Comparison of ENCODE assay signal across 8 cellular contexts in the genomic region with DNA sequence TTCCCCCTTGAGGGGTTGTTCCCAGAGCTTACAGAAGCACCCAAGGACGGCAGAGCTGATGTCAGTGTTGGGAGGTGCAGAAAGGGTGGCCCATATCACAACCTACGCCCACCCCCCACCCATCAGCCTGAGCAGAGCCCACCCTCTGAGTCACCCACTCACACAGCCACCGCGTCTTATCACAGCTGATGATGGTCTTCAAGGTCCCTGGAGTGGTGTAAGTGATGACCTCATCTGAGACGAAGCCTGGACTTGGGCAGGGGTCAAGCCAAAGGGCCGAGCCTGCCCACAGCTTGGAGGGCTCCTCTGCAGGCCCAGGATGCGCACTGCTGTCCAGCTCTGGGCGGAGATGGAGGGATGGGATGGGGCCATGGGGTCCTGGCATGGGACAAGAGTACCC. TPM values are rescaled to one million over a fixed set of nuclear protein-coding genes. Genes with fewer than 3 reads are reported as not detected.
"Had no signal": no experiment of that assay in that cellular context is flagged by ENCODE, and none has a peak within 500 bp of the region (broad histone marks: within the 10 kb centered on the region; RNA-seq: fewer than 3 reads in every experiment).

No MANE protein-coding gene starts in this region.

- DNase-seq: activated CD8-positive, alpha-beta memory T cell treated with anti-CD3 and anti-CD28 coated beads for 24 hours; activated gamma-delta T cell treated with Interleukin-2 at 50 U/mL for 16 hours; hippocampal formation had no signal

- H3K27ac ChIP-seq: epithelial cell of prostate, parathyroid adenoma, suprapubic skin, upper lobe of left lung had no signal

- H3K4me1 ChIP-seq: parathyroid adenoma had no signal

- H3K36me3 ChIP-seq: suprapubic skin, upper lobe of left lung had no signal

- H3K4me3 ChIP-seq: suprapubic skin, upper lobe of left lung had no signal

- H3K9me3 ChIP-seq: suprapubic skin, upper lobe of left lung had no signal

RNA-seq across cellular contexts. Expression of a gene that starts 3.0 kb away (rescaled TPM):
- total RNA-seq: activated naive CD8-positive, alpha-beta T cell treated with anti-CD3 and anti-CD28 coated beads, Interleukin-2, amount 10 ng/mL, durations not matched to agents 7 days and 5 days had no signal
